19 cellular contexts compared by ENCODE assay signal in genomic region chr3:50167782-50168317, GRCh38. TPM values are rescaled to one million over a fixed set of nuclear protein-coding genes. Genes with fewer than 3 reads are reported as not detected.
A peak's percentile ranks its signal among the peaks of the same experiment; 100 is the strongest.
DNase-seq lines count a peak whose midpoint lies in the region; ATAC-seq and TF ChIP-seq lines count a peak whose summit lies in the region.
"Had no signal": no experiment of that assay in that cellular context is flagged by ENCODE, and none has a peak within 500 bp of the region (broad histone marks: within the 10 kb centered on the region; RNA-seq: fewer than 3 reads in every experiment).

No MANE protein-coding gene starts in this region.

- H4K20me1 ChIP-seq in GM23338 (replicated peaks; ENCODE audit: insufficient read depth), result peaks cover 14% of the 10 kb centered on the region; the same call in 1 of the 2 replicates

- TF ChIP-seq CTCF in GM23338 (conservative IDR thresholded peaks at IDR 0.05; ENCODE audit: low read depth in 2 of 2) (no peak), RWPE2 (IDR thresholded peaks at IDR 0.05; ENCODE audit: poor library complexity, severe bottlenecking) (no peak), spleen (IDR thresholded peaks at IDR 0.05 in 8 of 11, conservative IDR thresholded peaks at IDR 0.05 in 3 of 11) (no peak), lower leg skin (IDR thresholded peaks at IDR 0.05) (no peak)

- no peaks in the 10 kb centered on the region for H3K9me3 Mint-ChIP-seq in GM23338
- H3K9me3 Mint-ChIP-seq: CD4-positive, alpha-beta memory T cell; stimulated activated naive B cell treated with anti-CD40 and anti-IgM and Interleukin-4, amounts not matched to agents 10 μg/mL and 1 μg/mL and 100 μg/mL, for 72 hours had no signal

- peaks cover 4% of the 10 kb centered on the region for H3K27me3 Mint-ChIP-seq in GM23338 (ENCODE audit: insufficient read depth, low read depth, poor library complexity)

- H3K4me3 Mint-ChIP-seq in GM23338, result peak overlapping the region; percentile 16; the same call in 1 of the 3 replicates
- H3K4me3 Mint-ChIP-seq: activated CD8-positive, alpha-beta T cell treated with anti-CD3 and anti-CD28 coated beads, Interleukin-2, amount 10 ng/mL, durations not matched to agents 7 days and 5 days; CD4-positive, alpha-beta memory T cell; stimulated activated naive B cell treated with anti-CD40 and anti-IgM and Interleukin-4, amounts not matched to agents 10 μg/mL and 1 μg/mL and 100 μg/mL, for 72 hours had no signal

- H3F3A ChIP-seq in GM23338 (replicated peaks; ENCODE audit: low read depth), result no peaks in the 10 kb centered on the region

- H3K4me1 ChIP-seq in GM23338 (ENCODE audit: insufficient read depth), result peaks cover 32% of the 10 kb centered on the region
- peaks cover 81% of the 10 kb centered on the region for H3K4me1 ChIP-seq in RWPE2 (ENCODE audit: insufficient read depth, poor library complexity, severe bottlenecking)
- H3K4me1 ChIP-seq in spleen, result peaks cover 22 to 100% (median 76%) of the 10 kb centered on the region in 6 donors

- peaks cover 28% of the 10 kb centered on the region for H3K79me2 ChIP-seq in GM23338 (replicated peaks; ENCODE audit: insufficient read depth)

- H3K27ac Mint-ChIP-seq in GM23338, result peak overlapping the region; percentile 68
- H3K27ac Mint-ChIP-seq: activated CD8-positive, alpha-beta T cell treated with anti-CD3 and anti-CD28 coated beads, Interleukin-2, amount 10 ng/mL, durations not matched to agents 7 days and 5 days; stimulated activated naive B cell treated with anti-CD40 and anti-IgM and Interleukin-4, amounts not matched to agents 10 μg/mL and 1 μg/mL and 100 μg/mL, for 72 hours had no signal

- intact Hi-C loops in spleen (cut with DNase I; ENCODE audit: low total_unique reads) (no loop called here), lower leg skin (cut with DNase I; ENCODE audit: low total_unique reads) (no loop called here)

- H3K27ac ChIP-seq in GM23338 (ENCODE audit: low read depth) (no peak overlapping the region), RWPE2 (ENCODE audit: poor library complexity, severe bottlenecking) (peak overlapping the region; percentile 97), layer of hippocampus (ENCODE audit: low read depth, low read length) (peak overlapping the region; percentile 8), spleen (peak overlapping the region; percentile 21 to 82 (median 74))
- H3K27ac ChIP-seq: cardiac muscle cell, SJCRH30 had no signal

- no peak for TF ChIP-seq POLR2A in spleen (IDR thresholded peaks at IDR 0.05)
- TF ChIP-seq POLR2A in lower leg skin (IDR thresholded peaks at IDR 0.05), result no peak

- no peaks in the 10 kb centered on the region for H3K27me3 ChIP-seq in GM23338 (ENCODE audit: insufficient read depth)
- no peaks in the 10 kb centered on the region for H3K27me3 ChIP-seq in RWPE2 (ENCODE audit: insufficient read depth, poor library complexity, severe bottlenecking)
- H3K27me3 ChIP-seq in layer of hippocampus (ENCODE audit: control insufficient read depth, insufficient read depth, low read length), result no peaks in the 10 kb centered on the region
- no peaks in the 10 kb centered on the region for H3K27me3 ChIP-seq in spleen (replicated peaks in 1 of 7)
- H3K27me3 ChIP-seq: cardiac muscle cell, SJCRH30 had no signal

- H3K4me3 ChIP-seq in GM23338 (no peak overlapping the region), RWPE2 (ENCODE audit: severe bottlenecking) (no peak overlapping the region), spleen (no peak overlapping the region), lower leg skin (ENCODE audit: low read depth, poor library complexity, severe bottlenecking) (no peak overlapping the region)
- H3K4me3 ChIP-seq: cardiac muscle cell, HAP-1, SJCRH30 had no signal

- H3K9me3 ChIP-seq in RWPE2 (ENCODE audit: severe bottlenecking) (no peaks in the 10 kb centered on the region), spleen (no peaks in the 10 kb centered on the region)
- H3K9me3 ChIP-seq: HAP-1, SJCRH30 had no signal

- no peak for DNase-seq in GM23338 (ENCODE audit: low spot score)
- DNase-seq in RWPE2 (ENCODE audit: low spot score), result no peak
- DNase-seq in spleen, result no peak
- no peak for DNase-seq in activated naive CD4-positive, alpha-beta T cell treated with anti-CD3 and anti-CD28 coated beads, Interleukin-2, amount 50 U/mL, for 16 hours
- DNase-seq in lower leg skin (ENCODE audit: low spot score in 2 of 2), result no peak
- DNase-seq in AG08395 (ENCODE audit: low spot score), result no peak
- no peak for DNase-seq in HCEC 1CT
- DNase-seq: activated CD8-positive, alpha-beta T cell treated with anti-CD3 and anti-CD28 coated beads, Interleukin-2, amount 10 ng/mL, durations not matched to agents 7 days and 5 days; activated gamma-delta T cell; erythroblast; midbrain; NCI-H524; SJCRH30; stimulated activated CD4-positive, alpha-beta T cell treated with anti-CD3 and anti-CD28 coated beads, Interleukin-4, amount 100 ng/mL, for 24 hours; stimulated activated naive B cell treated with anti-CD40 and anti-IgM and Interleukin-4, amounts not matched to agents 10 μg/mL and 1 μg/mL and 100 μg/mL, for 72 hours had no signal

- WGBS in spleen, 5 donors, result 79 to 85% (median 82%) methylated on average over 7 of the region's 7 CpGs
- WGBS in lower leg skin, 2 donors, result 62 to 72% methylated on average over 7 of the region's 7 CpGs

- peaks cover 51% of the 10 kb centered on the region for H3K4me1 Mint-ChIP-seq in GM23338
- H3K4me1 Mint-ChIP-seq: CD4-positive, alpha-beta memory T cell; stimulated activated naive B cell treated with anti-CD40 and anti-IgM and Interleukin-4, amounts not matched to agents 10 μg/mL and 1 μg/mL and 100 μg/mL, for 72 hours had no signal

- H3K36me3 ChIP-seq in GM23338 (ENCODE audit: insufficient read depth) (peaks cover 4% of the 10 kb centered on the region; the same call in 1 of the 2 replicates), RWPE2 (ENCODE audit: low read depth) (peaks cover 89% of the 10 kb centered on the region), spleen (no peaks in the 10 kb centered on the region)
- H3K36me3 ChIP-seq: cardiac muscle cell, HAP-1, SJCRH30 had no signal

- H3K9me2 ChIP-seq in GM23338 (ENCODE audit: insufficient read depth), result no peaks in the 10 kb centered on the region

- ATAC-seq in GM23338, result no peak
- ATAC-seq in RWPE2 (ENCODE audit: low read depth), result no peak
- ATAC-seq: activated CD8-positive, alpha-beta T cell treated with anti-CD3 and anti-CD28 coated beads, Interleukin-2, amount 10 ng/mL, durations not matched to agents 7 days and 5 days; stimulated activated naive B cell treated with anti-CD40 and anti-IgM and Interleukin-4, amounts not matched to agents 10 μg/mL and 1 μg/mL and 100 μg/mL, for 72 hours had no signal

- peaks cover 9% of the 10 kb centered on the region; the same call in 2 of the 3 replicates for H3K36me3 Mint-ChIP-seq in GM23338 (ENCODE audit: low read depth)
- H3K36me3 Mint-ChIP-seq: CD4-positive, alpha-beta memory T cell; stimulated activated naive B cell treated with anti-CD40 and anti-IgM and Interleukin-4, amounts not matched to agents 10 μg/mL and 1 μg/mL and 100 μg/mL, for 72 hours had no signal

- H2AFZ ChIP-seq in GM23338, result no peak overlapping the region

- 0 out of 2 replicates have a peak overlapping the region, but pooled peaks have one; percentile 32 for H3K4me2 ChIP-seq in GM23338

TF ChIP-seq in GM23338, 12 proteins besides CTCF, POLR2A, EP300 and RAD21 (continues in another document):
- TF ChIP-seq STAT1 (IDR thresholded peaks at IDR 0.05; ENCODE audit: unreplicated experiment), result no peak
- no peak for TF ChIP-seq REST (IDR thresholded peaks at IDR 0.05; ENCODE audit: unreplicated experiment)
- no peak for TF ChIP-seq ZNF114 (CRISPR knock-in tag; IDR thresholded peaks at IDR 0.05)
- TF ChIP-seq EZH2phosphoT487 (IDR thresholded peaks at IDR 0.05; ENCODE audit: unreplicated experiment), result no peak
- no peak for TF ChIP-seq ZNF331 (CRISPR knock-in tag; IDR thresholded peaks at IDR 0.05; ENCODE audit: low read depth)

RNA-seq across cellular contexts. Expression of gene SEMA3F, which starts 12.7 kb away (rescaled TPM):
- 32.6 and 67.6 TPM in 2 replicates for total RNA-seq in GM23338 (2014; rRNA removed; shearing (Covaris generic))
- polyA plus RNA-seq in GM23338 (2016; fragmentation: Nextera tagmentation; extraction: Ambion mirVana) (2.3 and 2.8 TPM in 2 replicates), spleen (10 to 100 TPM; 16.9 to 34.2 (median 31.7) TPM)
- total RNA-seq in spleen (100 to 1,000 TPM in 3 of 7 donors, 10 to 100 TPM in 4; 56.1 to 205 (median 98.8) TPM), lower leg skin (100 to 1,000 TPM; 106 to 151 (median 120) TPM)
- total RNA-seq: activated CD8-positive, alpha-beta T cell treated with anti-CD3 and anti-CD28 coated beads, Interleukin-2, amount 10 ng/mL, durations not matched to agents 7 days and 5 days; CD4-positive, alpha-beta memory T cell had no signal
- polyA plus RNA-seq: CD4-positive, alpha-beta memory T cell had no signal

RNA-seq across cellular contexts. Expression of gene GNAT1, which starts 23.6 kb away (rescaled TPM):
- not detected in 2 replicates for total RNA-seq in GM23338 (2014; rRNA removed; shearing (Covaris generic))
- polyA plus RNA-seq in GM23338 (2016; fragmentation: Nextera tagmentation; extraction: Ambion mirVana) (not detected in 2 replicates), spleen (under 1 TPM in 1 of 3 donors, not detected in 2; 0.05 TPM)
- total RNA-seq in spleen (under 1 TPM in 2 of 7 donors, not detected in 5; 0.18 to 0.44 TPM), lower leg skin (not detected)
- total RNA-seq: activated CD8-positive, alpha-beta T cell treated with anti-CD3 and anti-CD28 coated beads, Interleukin-2, amount 10 ng/mL, durations not matched to agents 7 days and 5 days; cardiac muscle cell; CD4-positive, alpha-beta memory T cell had no signal
- polyA plus RNA-seq: cardiac muscle cell; CD4-positive, alpha-beta memory T cell had no signal

RNA-seq across cellular contexts. Expression of gene SLC38A3, which starts 37.2 kb away (rescaled TPM):
- total RNA-seq in GM23338 (2014; rRNA removed; shearing (Covaris generic)), result 0.28 and 3.0 TPM in 2 replicates
- polyA plus RNA-seq in GM23338 (2016; fragmentation: Nextera tagmentation; extraction: Ambion mirVana) (0.68 and 1.3 TPM in 2 replicates), spleen (under 1 TPM in 2 of 3 donors, not detected in 1; 0.02 to 0.07 TPM)
- total RNA-seq in spleen (not detected), lower leg skin (under 1 TPM in 1 of 4 donors, not detected in 3; 0.62 TPM)
- total RNA-seq: activated CD8-positive, alpha-beta T cell treated with anti-CD3 and anti-CD28 coated beads, Interleukin-2, amount 10 ng/mL, durations not matched to agents 7 days and 5 days; CD4-positive, alpha-beta memory T cell had no signal
- polyA plus RNA-seq: CD4-positive, alpha-beta memory T cell had no signal
